ENCODE assay signal across 17 cellular contexts in genomic region chr1:212229654-212230053, GRCh38. TPM values are rescaled to one million over a fixed set of nuclear protein-coding genes. Genes with fewer than 3 reads are reported as not detected.
A peak's percentile ranks its signal among the peaks of the same experiment; 100 is the strongest.
DNase-seq lines count a peak whose midpoint lies in the region; ATAC-seq and TF ChIP-seq lines count a peak whose summit lies in the region.
"Had no signal": no experiment of that assay in that cellular context is flagged by ENCODE, and none has a peak within 500 bp of the region (broad histone marks: within the 10 kb centered on the region; RNA-seq: fewer than 3 reads in every experiment).

No MANE protein-coding gene starts in this region.

- TF ChIP-seq CTCF in BE2C (IDR thresholded peaks at IDR 0.05; ENCODE audit: low read depth, low read length) (no peak), PC-3 (conservative IDR thresholded peaks at IDR 0.05; ENCODE audit: low read depth, low read length) (no peak), dorsolateral prefrontal cortex (IDR thresholded peaks at IDR 0.05 in 54 of 56, conservative IDR thresholded peaks at IDR 0.05 in 2 of 56; ENCODE audit: low read depth in 1 of 56, partially characterized antibody in 56 of 56) (no peak)

- H3K4me1 ChIP-seq in BE2C (peaks cover 3% of the 10 kb centered on the region; the same call in 1 of the 2 replicates), PC-3 (ENCODE audit: insufficient read depth, low read length) (peaks cover 5% of the 10 kb centered on the region), SJCRH30 (peaks cover 15% of the 10 kb centered on the region)

- no peak overlapping the region for H3K9ac ChIP-seq in PC-3 (ENCODE audit: low read length)
- H3K9ac ChIP-seq: BLaER1 had no signal

- H3K9me3 ChIP-seq in BE2C (no peaks in the 10 kb centered on the region), PC-3 (ENCODE audit: low read length) (no peaks in the 10 kb centered on the region), SJCRH30 (replicated peaks) (no peaks in the 10 kb centered on the region)

- intact Hi-C loops in PC-3 (cut with micrococcal nuclease) = loop anchor here (2.0 to 5.0 kb wide), 2 partner anchors 142 to 159 kb away; no protein-coding TSS in a partner anchor
- intact Hi-C loops in dorsolateral prefrontal cortex (cut with DNase I) = no loop called here

- POLR2A ChIA-PET in PC-3 (lab: Charles Lee; ENCODE audit: unreplicated experiment) = no interaction called here

- no peaks in the 10 kb centered on the region for H3F3A ChIP-seq in PC-3 (ENCODE audit: low read length, unreplicated experiment)

- H3K4me2 ChIP-seq in PC-3 (ENCODE audit: low read length) = no peak overlapping the region
- H3K4me2 ChIP-seq: BLaER1 had no signal

- H3K79me2 ChIP-seq in PC-3 (ENCODE audit: low read length) = no peaks in the 10 kb centered on the region

- no TSS peak for BruUV-seq in PC-3 (replicated peaks; lab: Mats Ljungman, UMichigan)

- H2AFZ ChIP-seq in PC-3 (ENCODE audit: low read length) = no peak overlapping the region

- H3K27me3 ChIP-seq in BE2C (no peaks in the 10 kb centered on the region), PC-3 (ENCODE audit: low read length) (peaks cover 9% of the 10 kb centered on the region; the same call in 1 of the 2 replicates), dorsolateral prefrontal cortex (no peaks in the 10 kb centered on the region), SJCRH30 (no peaks in the 10 kb centered on the region)
- H3K27me3 ChIP-seq: BLaER1 had no signal

- no peaks in the 10 kb centered on the region for H3K36me3 ChIP-seq in BE2C
- H3K36me3 ChIP-seq in PC-3 (ENCODE audit: low read depth, low read length) = no peaks in the 10 kb centered on the region
- H3K36me3 ChIP-seq in SJCRH30 = no peaks in the 10 kb centered on the region
- H3K36me3 ChIP-seq: BLaER1 had no signal

- H3K4me3 ChIP-seq in BE2C (ENCODE audit: low read depth, low read length) = no peak overlapping the region
- H3K4me3 ChIP-seq in PC-3 (ENCODE audit: low read length) = no peak overlapping the region
- no peak overlapping the region for H3K4me3 ChIP-seq in dorsolateral prefrontal cortex
- H3K4me3 ChIP-seq in SJCRH30 = no peak overlapping the region
- H3K4me3 ChIP-seq: BLaER1, GM12878 had no signal

- CTCF ChIA-PET in PC-3 (lab: Charles Lee) = no interaction called here

- ATAC-seq in PC-3 = peak; percentile 69
- no peak for ATAC-seq in HG02678 (IDR thresholded peaks at IDR 0.05; ENCODE audit: unreplicated experiment)
- ATAC-seq: GM12878, HCT116 had no signal

- H3K27ac ChIP-seq in PC-3 (ENCODE audit: low read length) (no peak overlapping the region), dorsolateral prefrontal cortex (no peak overlapping the region), SJCRH30 (no peak overlapping the region)
- H3K27ac ChIP-seq: BLaER1 had no signal

- H4K20me1 ChIP-seq in PC-3 (ENCODE audit: low read length) = no peaks in the 10 kb centered on the region
- H4K20me1 ChIP-seq: BLaER1 had no signal

- peak; percentile 17 for DNase-seq in BE2C
- DNase-seq in PC-3 = peak; percentile 50
- DNase-seq in dedifferentiated amniotic fluid mesenchymal stem cell (ENCODE audit: extremely low spot score) = peak; percentile 44
- DNase-seq in non-pigmented ciliary epithelial cell (ENCODE audit: low read depth) = peak; percentile 61
- DNase-seq in dorsolateral prefrontal cortex = no peak
- DNase-seq in NCI-H2107 (lab: John Stamatoyannopoulos, UW) = no peak
- no peak for DNase-seq in SJCRH30
- DNase-seq: activated CD4-positive, alpha-beta T cell treated with anti-CD3 and anti-CD28 coated beads, Interleukin-2, amount 50 U/mL, for 4 hours; dermis blood vessel endothelial cell; DMS79; NCI-H2081; NCI-H748 treated with DMSO at 0.1 percent for 48 hours; stimulated activated naive CD4-positive, alpha-beta T cell had no signal

- H3K9me2 ChIP-seq in PC-3 (replicated peaks; ENCODE audit: low read length) = no peaks in the 10 kb centered on the region

RNA-seq across cellular contexts. Expression of gene PPP2R5A, which starts 55.6 kb away (rescaled TPM):
- polyA plus RNA-seq in BE2C (2012; ENCODE audit: insufficient read depth, insufficient read length, low read depth) = 12.1 TPM
- total RNA-seq in PC-3 (2014; rRNA removed) = 44.0 and 64.7 TPM in 2 replicates
- total RNA-seq in dorsolateral prefrontal cortex = 10 to 100 TPM; 20.1 to 45.5 (median 29.2) TPM
- 14.3 and 18.8 TPM in 2 replicates for total RNA-seq in SJCRH30 (2014; rRNA removed; shearing (Covaris generic))

Comparison
In these comparisons a context has a peak if more than half of its experiments do, and no peak if none do; other contexts are left out.
1. DNase-seq: peak in BE2C (single experiment), PC-3 (single experiment), dedifferentiated amniotic fluid mesenchymal stem cell (single experiment) and non-pigmented ciliary epithelial cell (single experiment); none in dorsolateral prefrontal cortex (0 of 10), NCI-H2107 (single experiment) and SJCRH30 (0 of 2).